Comparison of ENCODE assay signal across 8 cellular contexts in genomic region chr16:50741225-50741807, GRCh38. TPM values are rescaled to one million over a fixed set of nuclear protein-coding genes. Genes with fewer than 3 reads are reported as not detected.
DNase-seq lines count a peak whose midpoint lies in the region; ATAC-seq and TF ChIP-seq lines count a peak whose summit lies in the region.

No MANE protein-coding gene starts in this region.

- TSS peak; percentile 89 for BruUV-seq in MCF 10A (replicated peaks; lab: Mats Ljungman, UMichigan)

- POLR2A ChIA-PET in MCF 10A (lab: Yijun Ruan, JAX): interaction anchor here (0.6 to 1.4 kb wide), 20 partner anchors 9 to 546 kb away, joined by 3 to 30 read pairs (median 4); partner anchors contain the start of gene SNX20

- intact Hi-C loops in MCF 10A (cut with micrococcal nuclease) (loop anchor here (1.0 kb wide), 1 partner anchor 42 kb away; no protein-coding TSS in a partner anchor), aorta (cut with DNase I) (loop anchor here in 1 of 2 donors (5.0 to 10.0 kb wide), 2 partner anchors 44 to 367 kb away; no protein-coding TSS in a partner anchor)

- H3K36me3 ChIP-seq in aorta (ENCODE audit: control insufficient read depth in 1 of 2, insufficient read depth in 2 of 2, low read length in 1 of 2): peaks cover 0 to 2% of the 10 kb centered on the region in 2 donors

- H3K4me3 Mint-ChIP-seq in MCF 10A (ENCODE audit: unreplicated experiment): peak overlapping the region; percentile 73

- no peaks in the 10 kb centered on the region for H3K27me3 ChIP-seq in aorta (ENCODE audit: control insufficient read depth in 1 of 2, insufficient read depth in 2 of 2, low read length in 1 of 2)

- peak overlapping the region in 1 of 2 donors; percentile 49 for H3K27ac ChIP-seq in aorta (ENCODE audit: low read depth in 1 of 2, low read length in 2 of 2)

- no peaks in the 10 kb centered on the region for H3K4me1 ChIP-seq in aorta (ENCODE audit: control insufficient read depth in 1 of 2, insufficient read depth in 2 of 2, low read length in 2 of 2)

- H3K4me1 Mint-ChIP-seq in MCF 10A (ENCODE audit: insufficient read depth, unreplicated experiment): peaks cover 42% of the 10 kb centered on the region

- H3K9me3 Mint-ChIP-seq in MCF 10A (ENCODE audit: unreplicated experiment): no peaks in the 10 kb centered on the region

- CTCF ChIA-PET in MCF 10A (lab: Yijun Ruan, JAX): interaction anchor here (0.6 to 11.6 kb wide), 8 partner anchors 17 to 387 kb away, joined by 3 to 251 read pairs (median 4); no protein-coding TSS in a partner anchor

- H3K4me3 ChIP-seq in GM08714 (ENCODE audit: low read length) (peak overlapping the region; percentile 59; the same call in 1 of the 2 replicates), aorta (ENCODE audit: low read length in 2 of 2) (peak overlapping the region; percentile 18 to 63)

- H3K27ac Mint-ChIP-seq in MCF 10A (ENCODE audit: low read depth, unreplicated experiment): peak overlapping the region; percentile 91

- no peaks in the 10 kb centered on the region for H3K9me3 ChIP-seq in aorta (ENCODE audit: control insufficient read depth, low read length)

- H3K27me3 Mint-ChIP-seq in MCF 10A (ENCODE audit: insufficient read depth, unreplicated experiment): no peaks in the 10 kb centered on the region

- peak; percentile 1 for ATAC-seq in HG03196 (IDR thresholded peaks at IDR 0.05; ENCODE audit: unreplicated experiment)
- no peak for ATAC-seq in aorta (ENCODE audit: low FRiP score)
- ATAC-seq in GM19463 (IDR thresholded peaks at IDR 0.05; ENCODE audit: unreplicated experiment): no peak

- TF ChIP-seq CTCF in MCF 10A (IDR thresholded peaks at IDR 0.05; ENCODE audit: unreplicated experiment): no peak
- TF ChIP-seq CTCF in GM10266 (IDR thresholded peaks at IDR 0.05; ENCODE audit: control insufficient read depth, insufficient read depth, low read depth, missing control alignments): no peak

- 2% methylated on average over 24 of the region's 24 CpGs for WGBS in aorta, 2 donors

- DNase-seq in MCF 10A (ENCODE audit: unreplicated experiment) (peak; percentile 54), medulla oblongata (ENCODE audit: extremely low spot score) (peak; percentile 33), aorta (peak in 1 of 2 donors; percentile 52), GM10266 (ENCODE audit: extremely low spot score) (no peak)
- DNase-seq in activated CD4-positive, alpha-beta T cell treated with anti-CD3 and anti-CD28 coated beads, Interleukin-2, amount 50 U/mL, for 48 hours: no peak

- peaks cover 8% of the 10 kb centered on the region for H3K36me3 Mint-ChIP-seq in MCF 10A (ENCODE audit: insufficient read depth, unreplicated experiment)

RNA-seq across cellular contexts. Expression of gene CYLD, which starts 0.6 kb away (rescaled TPM):
- 53.7 and 69.1 TPM in 2 replicates for total RNA-seq in MCF 10A (2022)
- total RNA-seq in aorta: 10 to 100 TPM; 59.0 to 65.1 TPM
- polyA plus RNA-seq in aorta: 10 to 100 TPM; 15.8 to 26.4 TPM

RNA-seq across cellular contexts. Expression of gene NOD2, which starts 47.9 kb away (rescaled TPM):
- total RNA-seq in MCF 10A (2022): 1.7 and 4.2 TPM in 2 replicates
- 1 to 10 TPM; 3.7 to 9.3 TPM for total RNA-seq in aorta
- polyA plus RNA-seq in aorta: under 1 TPM; 0.31 to 0.38 TPM

Comparison
In these comparisons a context has a peak if more than half of its experiments do, and no peak if none do; other contexts are left out.
1. DNase-seq: peak in MCF 10A (single experiment) and medulla oblongata (single experiment); none in GM10266 (single experiment) and activated CD4-positive, alpha-beta T cell treated with anti-CD3 and anti-CD28 coated beads, Interleukin-2, amount 50 U/mL, for 48 hours (0 of 2).